21 cellular contexts compared by ENCODE assay signal in the genomic region with DNA sequence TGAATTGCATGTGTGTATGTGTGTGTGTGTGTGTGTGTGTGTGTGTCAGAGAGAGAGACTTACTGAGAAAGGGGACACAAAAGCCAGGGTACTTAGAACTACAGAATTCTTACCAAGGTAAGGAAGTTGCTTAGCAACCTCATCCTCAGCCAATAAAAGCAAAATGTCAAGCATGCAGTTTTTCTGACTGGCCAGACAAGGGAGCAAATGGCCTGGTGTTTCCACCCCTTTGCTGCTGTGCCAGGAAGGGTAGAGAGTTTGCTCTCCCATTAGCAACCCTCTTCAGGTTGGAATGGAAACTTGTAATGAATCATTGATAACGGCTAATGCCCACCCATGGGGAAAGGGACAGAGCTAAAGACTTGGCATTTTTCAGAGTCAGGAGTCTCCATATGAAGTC. TPM values are rescaled to one million over a fixed set of nuclear protein-coding genes. Genes with fewer than 3 reads are reported as not detected.
DNase-seq lines count a peak whose midpoint lies in the region; ATAC-seq and TF ChIP-seq lines count a peak whose summit lies in the region.
"Had no signal": no experiment of that assay in that cellular context is flagged by ENCODE, and none has a peak within 500 bp of the region (broad histone marks: within the 10 kb centered on the region; RNA-seq: fewer than 3 reads in every experiment).

No MANE protein-coding gene starts in this region.

- no peaks in the 10 kb centered on the region for H3K9me3 Mint-ChIP-seq in naive thymus-derived CD8-positive, alpha-beta T cell
- no peaks in the 10 kb centered on the region for H3K9me3 Mint-ChIP-seq in HFFc6
- H3K9me3 Mint-ChIP-seq: activated naive CD4-positive, alpha-beta T cell treated with anti-CD3 and anti-CD28 coated beads, Interleukin-2, amount 10 ng/mL, durations not matched to agents 7 days and 5 days; activated T-cell treated with anti-CD3 and anti-CD28 coated beads, Interleukin-2, amount 50 U/mL, for 72 hours; central memory CD8-positive, alpha-beta T cell; natural killer cell had no signal

- H3K4me3 ChIP-seq in H7 (ENCODE audit: insufficient read depth, low read depth, low read length): no peak overlapping the region
- H3K4me3 ChIP-seq: ascending aorta, GM12878 had no signal

- POLR2A ChIA-PET in naive thymus-derived CD8-positive, alpha-beta T cell (lab: Charles Lee): no interaction called here

- peaks cover 0 to 12% (median 2%) of the 10 kb centered on the region in 5 donors for H3K27me3 Mint-ChIP-seq in naive thymus-derived CD8-positive, alpha-beta T cell
- H3K27me3 Mint-ChIP-seq in HFFc6 (ENCODE audit: insufficient read depth): peaks cover 4% of the 10 kb centered on the region; the same call in 1 of the 2 replicates

- H3K27ac Mint-ChIP-seq in naive thymus-derived CD8-positive, alpha-beta T cell: peak overlapping the region in 1 of 10 donors; percentile 22
- no peak overlapping the region for H3K27ac Mint-ChIP-seq in HFFc6
- H3K27ac Mint-ChIP-seq: activated naive CD4-positive, alpha-beta T cell treated with anti-CD3 and anti-CD28 coated beads, Interleukin-2, amount 10 ng/mL, durations not matched to agents 7 days and 5 days; activated T-cell treated with anti-CD3 and anti-CD28 coated beads, Interleukin-2, amount 50 U/mL, for 72 hours; natural killer cell had no signal

- H3K36me3 ChIP-seq in H7 (replicated peaks; ENCODE audit: control insufficient read depth, insufficient read depth, low read length): no peaks in the 10 kb centered on the region
- H3K36me3 ChIP-seq: ascending aorta had no signal

- H3K36me3 Mint-ChIP-seq in naive thymus-derived CD8-positive, alpha-beta T cell: no peaks in the 10 kb centered on the region
- H3K36me3 Mint-ChIP-seq in HFFc6 (ENCODE audit: low read depth): no peaks in the 10 kb centered on the region
- H3K36me3 Mint-ChIP-seq: activated naive CD4-positive, alpha-beta T cell treated with anti-CD3 and anti-CD28 coated beads, Interleukin-2, amount 10 ng/mL, durations not matched to agents 7 days and 5 days; natural killer cell had no signal

- H3K27me3 ChIP-seq in H7 (ENCODE audit: control insufficient read depth, insufficient read depth, low read length): peaks cover 3% of the 10 kb centered on the region; the same call in 1 of the 2 replicates
- H3K27me3 ChIP-seq: ascending aorta had no signal

- H3K4me3 Mint-ChIP-seq in naive thymus-derived CD8-positive, alpha-beta T cell: no peak overlapping the region
- no peak overlapping the region for H3K4me3 Mint-ChIP-seq in HFFc6
- H3K4me3 Mint-ChIP-seq: activated naive CD4-positive, alpha-beta T cell treated with anti-CD3 and anti-CD28 coated beads, Interleukin-2, amount 10 ng/mL, durations not matched to agents 7 days and 5 days; activated T-cell treated with anti-CD3 and anti-CD28 coated beads, Interleukin-2, amount 50 U/mL, for 72 hours; central memory CD8-positive, alpha-beta T cell; natural killer cell had no signal

- no peak for TF ChIP-seq CTCF in HFFc6 (IDR thresholded peaks at IDR 0.05)

- peak; percentile 33 for DNase-seq in COR-L47 (lab: John Stamatoyannopoulos, UW)
- DNase-seq in H7: peak; percentile 41
- DNase-seq in NCI-H510A treated with DMSO at 0.1 percent for 48 hours (lab: John Stamatoyannopoulos, UW): peak; percentile 65
- DNase-seq in iPS-NIHi7 (ENCODE audit: extremely low spot score): peak; percentile 31
- DNase-seq in activated CD4-positive, alpha-beta T cell treated with anti-CD3 and anti-CD28 coated beads, Interleukin-2, amount 50 U/mL, for 48 hours: no peak
- no peak for DNase-seq in naive thymus-derived CD8-positive, alpha-beta T cell
- DNase-seq in HFFc6: no peak
- DNase-seq in RPMI8226: no peak
- DNase-seq: ACHN; activated CD4-positive, alpha-beta T cell treated with anti-CD3 and anti-CD28 coated beads for 1 hour; activated naive CD4-positive, alpha-beta T cell treated with anti-CD3 and anti-CD28 coated beads, Interleukin-2, amount 10 ng/mL, durations not matched to agents 7 days and 5 days; activated T-cell treated with anti-CD3 and anti-CD28 coated beads, Interleukin-2, amount 50 U/mL, for 72 hours; erythroblast; mesenchymal stem cell; natural killer cell; NCI-H2171 treated with DMSO at 0.1 percent for 48 hours had no signal

- ATAC-seq in naive thymus-derived CD8-positive, alpha-beta T cell: no peak
- ATAC-seq: activated T-cell treated with anti-CD3 and anti-CD28 coated beads, Interleukin-2, amount 50 U/mL, for 72 hours; GM12878; natural killer cell had no signal

- no peaks in the 10 kb centered on the region for H3K4me1 Mint-ChIP-seq in naive thymus-derived CD8-positive, alpha-beta T cell
- no peaks in the 10 kb centered on the region for H3K4me1 Mint-ChIP-seq in HFFc6 (ENCODE audit: low read depth)
- H3K4me1 Mint-ChIP-seq: activated naive CD4-positive, alpha-beta T cell treated with anti-CD3 and anti-CD28 coated beads, Interleukin-2, amount 10 ng/mL, durations not matched to agents 7 days and 5 days; central memory CD8-positive, alpha-beta T cell; natural killer cell had no signal

RNA-seq across cellular contexts. Expression of a gene that starts 10.7 kb away (rescaled TPM):
- 1.1 and 4.1 TPM in 2 replicates for total RNA-seq in H7 (2014; rRNA removed; shearing (Covaris generic))
- total RNA-seq in naive thymus-derived CD8-positive, alpha-beta T cell: not detected
- polyA plus RNA-seq in naive thymus-derived CD8-positive, alpha-beta T cell: not detected
- total RNA-seq in HFFc6 (2021; fragmentation: NEBNext Ultra II Directional; extraction: Animal tissue kit (Norgen Biotek cat#: 25700)): not detected
- total RNA-seq: activated T-cell treated with anti-CD3 and anti-CD28 coated beads, Interleukin-2, amount 50 U/mL, for 72 hours; ascending aorta; GM12878; H4; HT1080; natural killer cell had no signal

Comparison
In these comparisons a context has a peak if more than half of its experiments do, and no peak if none do; other contexts are left out.
1. DNase-seq: peak in COR-L47 (single experiment), H7 (single experiment), NCI-H510A treated with DMSO at 0.1 percent for 48 hours (single experiment) and iPS-NIHi7 (single experiment); none in activated CD4-positive, alpha-beta T cell treated with anti-CD3 and anti-CD28 coated beads, Interleukin-2, amount 50 U/mL, for 48 hours (0 of 2), naive thymus-derived CD8-positive, alpha-beta T cell (0 of 10), HFFc6 (single experiment) and RPMI8226 (single experiment).